Comparison of ENCODE assay signal across 8 cellular contexts in the genomic region with DNA sequence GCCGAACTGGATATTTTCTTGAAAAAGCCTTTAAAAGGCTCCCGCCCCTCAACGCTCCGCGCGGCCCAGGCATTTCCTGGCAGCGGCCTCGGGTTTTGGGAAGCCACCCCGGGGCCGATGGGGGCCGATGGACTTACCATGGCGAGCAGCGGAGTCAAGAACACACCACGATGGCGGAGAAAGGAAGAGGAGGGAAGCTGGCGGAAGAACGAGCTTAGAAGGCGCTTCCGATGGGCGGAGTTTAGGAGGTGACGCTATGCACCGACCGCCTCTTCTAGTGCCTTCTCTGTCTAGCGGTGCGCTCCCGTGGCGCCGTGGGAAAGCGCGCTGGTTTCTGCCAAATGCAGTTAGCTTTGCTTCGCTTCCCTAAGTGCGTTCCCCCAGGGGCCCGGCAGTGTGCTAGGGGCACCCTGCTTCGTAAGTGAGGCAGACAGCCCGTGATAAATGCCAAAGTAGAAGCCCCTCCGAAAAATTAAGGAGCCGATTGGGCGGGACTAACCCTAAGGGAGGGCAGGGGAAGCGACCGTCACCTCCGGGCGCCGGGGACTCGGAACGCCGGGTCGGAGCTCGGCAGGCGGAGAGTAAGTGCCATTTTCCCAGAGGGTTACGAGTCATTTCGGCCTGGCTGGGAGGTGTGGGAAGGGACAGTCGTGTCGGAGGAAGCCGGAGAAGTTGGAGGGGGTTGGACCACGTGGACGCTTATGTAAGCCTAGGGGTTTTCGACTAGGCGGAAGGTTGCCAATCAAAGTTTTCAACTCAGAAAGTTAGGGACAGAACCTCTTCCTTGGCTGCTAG. TPM values are rescaled to one million over a fixed set of nuclear protein-coding genes. Genes with fewer than 3 reads are reported as not detected.
DNase-seq lines count a peak whose midpoint lies in the region; ATAC-seq and TF ChIP-seq lines count a peak whose summit lies in the region.

A gene (minus strand): TSS at position 194 of the 795 bp plus-strand sequence. CDS start 54 bp downstream, at position 140.

- CTCF ChIA-PET in PC-3 (lab: Charles Lee): interaction anchor here (0.7 to 1.0 kb wide), 2 partner anchors 36 to 61 kb away, joined by 5 to 8 read pairs; a partner anchor contains a TSS

- H4K20me1 ChIP-seq in PC-3 (ENCODE audit: low read length): peaks cover 45% of the 10 kb centered on the region

- no peak for TF ChIP-seq CTCF in PC-3 (conservative IDR thresholded peaks at IDR 0.05; ENCODE audit: low read depth, low read length)

- BruUV-seq in PC-3 (replicated peaks; lab: Mats Ljungman, UMichigan): TSS peak; percentile 92

- DNase-seq in DMS53 (lab: John Stamatoyannopoulos, UW) (peak; percentile 96), PC-3 (peak; percentile 87), activated T-cell treated with anti-CD3 and anti-CD28 coated beads for 48 hours (ENCODE audit: low read depth) (peak; percentile 65), epithelial cell of prostate (ENCODE audit: low read depth, low spot score) (peak; percentile 46), mucosa of gallbladder (ENCODE audit: low spot score) (peak; percentile 85)
- DNase-seq in Jurkat, Clone E6-1 (ENCODE audit: low read depth, low spot score): peak; percentile 85
- DNase-seq in stimulated activated CD8-positive, alpha-beta memory T cell treated with anti-CD3 and anti-CD28 coated beads, Interleukin-4, amount 100 ng/mL, for 4 hours (ENCODE audit: low read depth in 2 of 2, low spot score in 1 of 2): peak; percentile 31 to 65

- H3K27ac ChIP-seq in PC-3 (ENCODE audit: low read length): peak within 1 kb of the TSS; percentile 85
- peak within 1 kb of the TSS; percentile 85 for H3K27ac ChIP-seq in epithelial cell of prostate

- peak within 1 kb of the TSS; percentile 99 for H3K9ac ChIP-seq in PC-3 (ENCODE audit: low read length)

- peaks cover 65% of the 10 kb centered on the region for H3K79me2 ChIP-seq in PC-3 (ENCODE audit: low read length)

- H3K9me3 ChIP-seq in PC-3 (ENCODE audit: low read length): no peaks in the 10 kb centered on the region

- peak within 1 kb of the TSS; percentile 99 for H3K4me2 ChIP-seq in PC-3 (ENCODE audit: low read length)

- intact Hi-C loops in PC-3 (cut with micrococcal nuclease): loop anchor here (2.0 to 5.0 kb wide), 2 partner anchors 61 to 81 kb away; a partner anchor contains a TSS

- H3F3A ChIP-seq in PC-3 (ENCODE audit: low read length, unreplicated experiment): no peaks in the 10 kb centered on the region

- H3K27me3 ChIP-seq in PC-3 (ENCODE audit: low read length): no peaks in the 10 kb centered on the region

- peaks cover 36% of the 10 kb centered on the region for H3K36me3 ChIP-seq in PC-3 (ENCODE audit: low read depth, low read length)

- POLR2A ChIA-PET in PC-3 (lab: Charles Lee; ENCODE audit: unreplicated experiment): interaction anchor here (0.5 to 1.0 kb wide), 10 partner anchors 30 to 1498 kb away, joined by 3 to 5 read pairs (median 3); a partner anchor contains a TSS

- peaks cover 23% of the 10 kb centered on the region; the same call in 1 of the 2 replicates for H3K4me1 ChIP-seq in PC-3 (ENCODE audit: insufficient read depth, low read length)

- no peaks in the 10 kb centered on the region for H3K9me2 ChIP-seq in PC-3 (replicated peaks; ENCODE audit: low read length)

- peak within 1 kb of the TSS; percentile 83 for H2AFZ ChIP-seq in PC-3 (ENCODE audit: low read length)

- H3K4me3 ChIP-seq in Jurkat, Clone E6-1 (ENCODE audit: low read length): peak within 1 kb of the TSS; percentile 85
- H3K4me3 ChIP-seq in PC-3 (ENCODE audit: low read length): peak within 1 kb of the TSS; percentile 99

- peak; percentile 88 for ATAC-seq in GM21717 (IDR thresholded peaks at IDR 0.05; ENCODE audit: unreplicated experiment)
- ATAC-seq in PC-3: peak; percentile 95

RNA-seq across cellular contexts. Expression of the gene that starts here (rescaled TPM):
- 3,399 TPM for polyA plus RNA-seq in Jurkat, Clone E6-1 (2012; ENCODE audit: insufficient read depth, insufficient read length)
- total RNA-seq in PC-3 (2014; rRNA removed) (869 and 1,578 TPM in 2 replicates), mucosa of gallbladder (917 TPM)

Comparison
In these comparisons a context has a peak if more than half of its experiments do, and no peak if none do; other contexts are left out.
1. Peak in every context shown above with its lines: DNase-seq, ATAC-seq, H3K4me3 ChIP-seq and H3K27ac ChIP-seq.
2. DNase-seq: peak in every context shown above with its lines; median percentile 96 in DMS53; 87 in PC-3; 85 in Jurkat, Clone E6-1; 85 in mucosa of gallbladder; 65 in activated T-cell treated with anti-CD3 and anti-CD28 coated beads for 48 hours; 48 in stimulated activated CD8-positive, alpha-beta memory T cell treated with anti-CD3 and anti-CD28 coated beads, Interleukin-4, amount 100 ng/mL, for 4 hours; 46 in epithelial cell of prostate.